In the genomic region with DNA sequence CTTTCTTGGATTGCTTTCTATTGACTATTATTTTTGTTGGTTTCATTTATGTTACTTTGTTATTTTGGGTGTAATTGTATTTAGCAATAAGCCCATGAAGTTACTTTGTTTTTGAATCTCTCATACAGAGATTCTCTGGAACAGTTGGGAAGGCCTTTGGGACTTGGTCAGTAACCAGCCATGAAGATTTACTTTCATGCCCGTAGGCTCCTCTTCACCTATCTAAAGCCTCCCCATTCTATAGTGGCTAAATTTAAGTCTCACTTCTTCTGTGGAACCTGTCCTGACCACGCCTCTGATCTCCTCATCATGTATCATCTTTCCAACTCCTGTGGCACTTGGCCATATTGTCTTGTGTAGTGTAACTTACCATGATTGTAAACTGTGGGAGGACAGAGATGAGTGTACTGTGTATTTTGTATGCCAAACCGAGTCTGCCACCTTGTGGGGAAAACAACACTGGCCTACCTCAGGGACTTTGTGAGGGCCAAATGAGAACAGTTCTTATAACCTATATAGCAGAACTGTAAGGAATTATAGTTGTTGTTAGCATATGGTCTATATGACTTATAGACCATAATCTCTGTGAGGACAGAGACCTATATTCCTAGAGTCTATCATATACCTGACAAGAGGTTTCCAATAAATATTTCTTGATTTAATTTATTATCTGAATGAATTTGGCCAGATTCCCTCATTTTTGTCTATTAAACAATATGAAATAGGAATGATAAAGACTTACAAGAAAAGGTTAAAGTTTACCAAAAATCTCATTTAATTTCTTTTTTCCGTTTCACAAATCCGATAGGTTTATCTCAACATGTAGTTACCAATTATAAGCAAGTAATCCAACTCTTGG, we compare ENCODE assay signal across 8 cellular contexts.
DNase-seq lines count a peak whose midpoint lies in the region; ATAC-seq and TF ChIP-seq lines count a peak whose summit lies in the region.

No MANE protein-coding gene starts in this region.

- H4K20me1 ChIP-seq in GM23248 (ENCODE audit: insufficient read depth) = no peaks in the 10 kb centered on the region

- H3K9me3 Mint-ChIP-seq in Calu3 (ENCODE audit: low read depth, unreplicated experiment) = no peaks in the 10 kb centered on the region

- WGBS in GM23248 (ENCODE audit: low coverage in 1 of 2, low lambda C conversion rate in 2 of 2, missing lambda C conversion rate in 2 of 2), 2 experiments = 51 to 55% methylated on average over 5 of the region's 5 CpGs

- H2AFZ ChIP-seq in GM23248 = no peak overlapping the region

- BruUV-seq in Calu3 (replicated peaks; lab: Mats Ljungman, UMichigan) = no TSS peak

- no peaks in the 10 kb centered on the region for H3K9me3 ChIP-seq in GM23248 (ENCODE audit: low read depth)

- no peak overlapping the region for H3K4me2 ChIP-seq in GM23248 (ENCODE audit: unreplicated experiment)

- H3K4me3 Mint-ChIP-seq in Calu3 (ENCODE audit: low read depth, unreplicated experiment) = no peak overlapping the region

- CTCF ChIA-PET in Calu3 (lab: Charles Lee) = no interaction called here

- H3K4me3 ChIP-seq in GM23248 (no peak overlapping the region), skeletal muscle cell (ENCODE audit: low read depth, low read length) (no peak overlapping the region)

- H3K27me3 Mint-ChIP-seq in Calu3 (ENCODE audit: unreplicated experiment) = no peaks in the 10 kb centered on the region

- DNase-seq in Calu3 (peak; percentile 36), GM23248 (peak; percentile 97), NCI-H1092 treated with DMSO at 0.1 percent for 48 hours (lab: John Stamatoyannopoulos, UW) (peak; percentile 6), SW 1271 (lab: John Stamatoyannopoulos, UW) (peak; percentile 2 to 22), anterior cingulate cortex (lab: John Stamatoyannopoulos, UW) (peak in 49 of 58 donors; percentile 2 to 68 (median 24)), hepatic stellate cell (ENCODE audit: low spot score) (peak; percentile 67), skeletal muscle cell (ENCODE audit: low read depth) (peak; percentile 61)

- no peak for ATAC-seq in HG02763 (IDR thresholded peaks at IDR 0.05; ENCODE audit: unreplicated experiment)

- in situ Hi-C loops in GM23248 (cut with MboI) = no loop called here

- no peak overlapping the region for H3K27ac Mint-ChIP-seq in Calu3 (ENCODE audit: unreplicated experiment)

- no peaks in the 10 kb centered on the region for H3K9me2 ChIP-seq in GM23248 (ENCODE audit: insufficient read depth)

- no peak overlapping the region for H3K9ac ChIP-seq in GM23248

- intact Hi-C loops in Calu3 (cut with micrococcal nuclease; ENCODE audit: unreplicated experiment) = no loop called here

- H3K4me1 Mint-ChIP-seq in Calu3 (ENCODE audit: low read depth, unreplicated experiment) = no peaks in the 10 kb centered on the region

- H3K4me1 ChIP-seq in GM23248 (ENCODE audit: insufficient read depth) = no peaks in the 10 kb centered on the region; the same call in 1 of the 2 replicates

- H3K27ac ChIP-seq in GM23248 = no peak overlapping the region

- TF ChIP-seq CTCF in Calu3 (IDR thresholded peaks at IDR 0.05; ENCODE audit: unreplicated experiment) = no peak

- no peaks in the 10 kb centered on the region for H3K27me3 ChIP-seq in GM23248 (replicated peaks; ENCODE audit: insufficient read depth)

- no peaks in the 10 kb centered on the region for H3K36me3 ChIP-seq in GM23248 (ENCODE audit: low read depth)

- peaks cover 4% of the 10 kb centered on the region; the same call in 1 of the 2 replicates for H3F3A ChIP-seq in GM23248 (ENCODE audit: insufficient read depth)

- H3K79me2 ChIP-seq in GM23248 (ENCODE audit: insufficient read depth) = no peaks in the 10 kb centered on the region

- no peaks in the 10 kb centered on the region for H3K36me3 Mint-ChIP-seq in Calu3 (ENCODE audit: insufficient read depth, unreplicated experiment)

Comparison
In these comparisons a context has a peak if more than half of its experiments do, and no peak if none do; other contexts are left out.
1. DNase-seq: peak in every context shown above with its lines; median percentile 97 in GM23248; 67 in hepatic stellate cell; 61 in skeletal muscle cell; 36 in Calu3; 24 in anterior cingulate cortex; 12 in SW 1271; 6 in NCI-H1092 treated with DMSO at 0.1 percent for 48 hours.